1 cellular context compared by ENCODE assay signal in genomic region chr17:17784599-17785264, GRCh38.
TF ChIP-seq lines count a peak whose summit lies in the region.

No MANE protein-coding gene starts in this region.

TF ChIP-seq in liver, 16 proteins besides CTCF, POLR2A, EP300 and RAD21 (continued from another document):
- TF ChIP-seq ZBTB33 (IDR thresholded peaks at IDR 0.05) (no peak), FOXA1 (IDR thresholded peaks at IDR 0.05) (no peak), HNF4A (conservative IDR thresholded peaks at IDR 0.05) (no peak), HNF4G (IDR thresholded peaks at IDR 0.05) (no peak)
